8 cellular contexts compared by ENCODE assay signal in the genomic region with DNA sequence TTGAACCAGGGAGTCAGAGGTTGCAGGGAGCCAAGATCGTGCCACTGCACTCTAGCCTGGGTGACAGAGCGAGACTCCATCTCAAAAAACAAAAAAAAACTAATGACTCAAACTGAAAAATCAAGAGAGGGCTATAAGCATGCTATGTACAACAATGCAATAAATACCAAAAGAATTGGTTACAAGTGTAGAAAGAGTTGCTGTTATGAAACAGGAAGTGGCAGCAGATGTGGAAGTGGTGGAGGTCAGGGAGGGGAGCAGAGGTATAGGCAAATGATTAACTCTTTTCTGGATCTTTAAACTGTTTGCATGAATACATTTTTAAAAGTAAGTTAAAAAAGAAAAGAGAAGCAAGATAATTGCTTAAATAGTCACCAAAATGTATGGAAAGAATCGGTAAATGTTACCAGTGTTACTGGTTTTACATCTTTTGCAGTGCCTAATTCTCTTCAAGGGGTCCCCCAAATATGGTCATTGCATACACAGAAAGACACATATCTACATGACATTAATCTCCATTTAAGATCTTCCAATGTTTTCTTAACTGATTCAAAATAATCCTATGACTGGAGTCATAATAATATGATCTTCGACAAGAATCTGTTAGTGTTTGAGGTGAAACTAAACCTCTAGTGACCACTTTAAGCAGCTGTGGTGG. TPM values are rescaled to one million over a fixed set of nuclear protein-coding genes. Genes with fewer than 3 reads are reported as not detected.
DNase-seq lines count a peak whose midpoint lies in the region; ATAC-seq, FAIRE-seq and TF ChIP-seq lines count a peak whose summit lies in the region.

No MANE protein-coding gene starts in this region.

- peak overlapping the region; percentile 39 for H3K27ac Mint-ChIP-seq in T-helper 2 cell treated with Interferon-gamma antibody and Interleukin-4, amounts not matched to agents 5 μg/mL and 100 μg/mL, for 36 hours
- H3K27ac Mint-ChIP-seq in chondrocyte (ENCODE audit: unreplicated experiment), result no peak overlapping the region

- TF ChIP-seq CTCF in chondrocyte (IDR thresholded peaks at IDR 0.05), result no peak
- no peak for TF ChIP-seq CTCF in colonic mucosa (IDR thresholded peaks at IDR 0.05)

- FAIRE-seq in GM19239 (lab: Jason Lieb, UNC), result peak; percentile 98

- no peak overlapping the region for H3K4me3 ChIP-seq in colonic mucosa

- H3K9me3 Mint-ChIP-seq in T-helper 2 cell treated with Interferon-gamma antibody and Interleukin-4, amounts not matched to agents 5 μg/mL and 100 μg/mL, for 36 hours, result peaks cover 4% of the 10 kb centered on the region
- no peaks in the 10 kb centered on the region for H3K9me3 Mint-ChIP-seq in chondrocyte (ENCODE audit: low read depth)

- H3K27ac ChIP-seq in colonic mucosa, result no peak overlapping the region

- H3K4me1 Mint-ChIP-seq in T-helper 2 cell treated with Interferon-gamma antibody and Interleukin-4, amounts not matched to agents 5 μg/mL and 100 μg/mL, for 36 hours (ENCODE audit: low read depth), result peaks cover 23% of the 10 kb centered on the region
- peaks cover 5% of the 10 kb centered on the region for H3K4me1 Mint-ChIP-seq in chondrocyte (ENCODE audit: low read depth)

- H3K4me1 ChIP-seq in colonic mucosa, result no peaks in the 10 kb centered on the region

- H3K27me3 Mint-ChIP-seq in T-helper 2 cell treated with Interferon-gamma antibody and Interleukin-4, amounts not matched to agents 5 μg/mL and 100 μg/mL, for 36 hours (ENCODE audit: low read depth), result peaks cover 44% of the 10 kb centered on the region
- H3K27me3 Mint-ChIP-seq in chondrocyte (ENCODE audit: low read depth), result no peaks in the 10 kb centered on the region

- H3K27me3 ChIP-seq in colonic mucosa, result no peaks in the 10 kb centered on the region

- H3K4me3 Mint-ChIP-seq in T-helper 2 cell treated with Interferon-gamma antibody and Interleukin-4, amounts not matched to agents 5 μg/mL and 100 μg/mL, for 36 hours, result peak overlapping the region; percentile 52
- no peak overlapping the region for H3K4me3 Mint-ChIP-seq in chondrocyte (ENCODE audit: unreplicated experiment)

- H3K9ac ChIP-seq in colonic mucosa (ENCODE audit: low read depth in 2 of 2, low read length in 2 of 2), result no peak overlapping the region

- no peaks in the 10 kb centered on the region for H3K9me3 ChIP-seq in colonic mucosa

- DNase-seq in CD1c-positive myeloid dendritic cell (ENCODE audit: extremely low spot score) (peak; percentile 78), GM19239 (ENCODE audit: insufficient read length, low spot score) (peak; percentile 36), pons (ENCODE audit: low spot score) (peak; percentile 24), chondrocyte (ENCODE audit: low spot score) (no peak), colonic mucosa (no peak), NCI-H82 (lab: John Stamatoyannopoulos, UW) (no peak)
- DNase-seq in T-helper 2 cell treated with Interferon-gamma antibody and Interleukin-4, amounts not matched to agents 5 μg/mL and 100 μg/mL, for 36 hours (ENCODE audit: low spot score), result peak; percentile 59

- peaks cover 1% of the 10 kb centered on the region for H3K36me3 Mint-ChIP-seq in T-helper 2 cell treated with Interferon-gamma antibody and Interleukin-4, amounts not matched to agents 5 μg/mL and 100 μg/mL, for 36 hours (ENCODE audit: low read depth)
- no peaks in the 10 kb centered on the region for H3K36me3 Mint-ChIP-seq in chondrocyte (ENCODE audit: low read depth)

- intact Hi-C loops in colonic mucosa (cut with DNase I), result no loop called here

- H3K36me3 ChIP-seq in colonic mucosa, result no peaks in the 10 kb centered on the region

- peak; percentile 100 for ATAC-seq in HG03108 (IDR thresholded peaks at IDR 0.05; ENCODE audit: unreplicated experiment)

RNA-seq across cellular contexts. Expression of a gene that starts 15.0 kb away (rescaled TPM):
- 1.9 to 3.6 TPM (median 2.7 TPM) in 3 replicates for total RNA-seq in chondrocyte
- total RNA-seq in colonic mucosa, result 1 to 10 TPM; 1.5 to 6.2 TPM

RNA-seq across cellular contexts. Expression of a gene that starts 35.3 kb away (rescaled TPM):
- total RNA-seq in chondrocyte (9.7 to 10.8 TPM (median 10.4 TPM) in 3 replicates), colonic mucosa (under 1 TPM; 0.20 to 0.37 TPM)

Comparison
In these comparisons a context has a peak if more than half of its experiments do, and no peak if none do; other contexts are left out.
1. DNase-seq: peak in CD1c-positive myeloid dendritic cell (single experiment), GM19239 (single experiment), T-helper 2 cell treated with Interferon-gamma antibody and Interleukin-4, amounts not matched to agents 5 μg/mL and 100 μg/mL, for 36 hours (single experiment) and pons (single experiment); none in chondrocyte (single experiment), colonic mucosa (single experiment) and NCI-H82 (single experiment).